8 cellular contexts compared by ENCODE assay signal in the genomic region with DNA sequence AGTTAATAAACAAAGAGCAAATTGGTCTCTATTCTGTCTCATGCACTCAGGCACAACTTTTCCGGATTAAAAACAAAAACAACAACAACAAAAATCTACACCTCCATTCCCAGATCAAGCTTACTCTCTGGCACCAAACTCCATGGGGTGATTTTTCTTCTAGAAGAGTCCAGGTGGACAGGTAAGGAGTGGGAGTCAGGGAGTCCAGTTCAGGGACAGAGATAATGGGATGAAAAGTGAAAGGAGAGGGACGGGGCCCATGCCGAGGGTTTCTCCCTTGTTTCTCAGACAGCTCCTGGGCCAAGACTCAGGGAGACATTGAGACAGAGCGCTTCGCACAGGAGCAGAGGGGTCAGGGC. TPM values are rescaled to one million over a fixed set of nuclear protein-coding genes. Genes with fewer than 3 reads are reported as not detected.
DNase-seq lines count a peak whose midpoint lies in the region; ATAC-seq and TF ChIP-seq lines count a peak whose summit lies in the region.

No MANE protein-coding gene starts in this region.

- H3K27ac Mint-ChIP-seq in activated naive CD4-positive, alpha-beta T cell treated with anti-CD3 and anti-CD28 coated beads, Interleukin-2, amount 10 ng/mL, durations not matched to agents 7 days and 5 days = peak overlapping the region; percentile 98

- peak overlapping the region; percentile 93 for H3K27ac ChIP-seq in mammary epithelial cell (ENCODE audit: insufficient read depth, low read depth, low read length)
- no peak overlapping the region for H3K27ac ChIP-seq in mesodermal cell (ENCODE audit: low read depth, low read length, severe bottlenecking)
- H3K27ac ChIP-seq in aorta (ENCODE audit: low read depth in 1 of 2, low read length in 2 of 2) = peak overlapping the region; percentile 69 to 71

- peak overlapping the region; percentile 75 for H3K4me2 ChIP-seq in mammary epithelial cell (ENCODE audit: insufficient read depth, low read depth, low read length)

- in situ Hi-C loops in mammary epithelial cell (cut with MboI; ENCODE audit: low sequenced_read_pairs in 2 of 2) = no loop called here

- no peak for TF ChIP-seq CTCF in mammary epithelial cell (conservative IDR thresholded peaks at IDR 0.05 in 1 of 2, IDR thresholded peaks at IDR 0.05 in 1 of 2; ENCODE audit: extremely low read depth in 1 of 2, insufficient read depth in 1 of 2, low read depth in 1 of 2, low read length in 2 of 2)

- no peaks in the 10 kb centered on the region for H4K20me1 ChIP-seq in mammary epithelial cell (ENCODE audit: insufficient read depth, low read length)

- peaks cover 12% of the 10 kb centered on the region for H3K27me3 Mint-ChIP-seq in activated naive CD4-positive, alpha-beta T cell treated with anti-CD3 and anti-CD28 coated beads, Interleukin-2, amount 10 ng/mL, durations not matched to agents 7 days and 5 days

- H2AFZ ChIP-seq in mammary epithelial cell (ENCODE audit: low read depth, low read length) = peak overlapping the region; percentile 89

- peaks cover 15% of the 10 kb centered on the region for H3K79me2 ChIP-seq in mammary epithelial cell (ENCODE audit: insufficient read depth, low read length)

- H3K4me3 ChIP-seq in mammary epithelial cell (replicated peaks in 1 of 3; ENCODE audit: insufficient read depth in 1 of 3, low read depth in 2 of 3, low read length in 3 of 3) (peak overlapping the region; percentile 40 to 65 (median 49)), mesodermal cell (ENCODE audit: extremely low read depth, insufficient read depth, low read length, poor library complexity, severe bottlenecking) (peak overlapping the region; percentile 49), aorta (ENCODE audit: low read length in 2 of 2) (peak overlapping the region; percentile 45 to 91)

- TSS peak; percentile 76 for BruUV-seq in mammary epithelial cell (replicated peaks; lab: Mats Ljungman, UMichigan)

- peak overlapping the region; percentile 79 for H3K9ac ChIP-seq in mammary epithelial cell (ENCODE audit: insufficient read depth, low read length)

- CTCF ChIA-PET in activated naive CD4-positive, alpha-beta T cell treated with anti-CD3 and anti-CD28 coated beads, Interleukin-2, amount 10 ng/mL, durations not matched to agents 7 days and 5 days (lab: Charles Lee) = interaction anchor here (0.6 to 1.6 kb wide), 4 partner anchors 14 to 35 kb away, joined by 3 to 9 read pairs (median 3); no protein-coding TSS in a partner anchor
- CTCF ChIA-PET in mammary epithelial cell (lab: Charles Lee; ENCODE audit: low non-redundant PET) = no interaction called here

- WGBS in mammary epithelial cell (ENCODE audit: low coverage, missing lambda C conversion rate) = 0% methylated on average over 3 of the region's 5 CpGs
- 7 to 45% methylated on average over 2 of the region's 5 CpGs for WGBS in mesodermal cell (ENCODE audit: insufficient coverage in 2 of 2), 2 experiments
- 0% methylated on average over 5 of the region's 5 CpGs for WGBS in aorta, 2 donors

- H3K4me1 Mint-ChIP-seq in activated naive CD4-positive, alpha-beta T cell treated with anti-CD3 and anti-CD28 coated beads, Interleukin-2, amount 10 ng/mL, durations not matched to agents 7 days and 5 days = peaks cover 51% of the 10 kb centered on the region

- H3K9me3 ChIP-seq in mammary epithelial cell (replicated peaks; ENCODE audit: insufficient read depth, low read length) (no peaks in the 10 kb centered on the region), mesodermal cell (ENCODE audit: control insufficient read depth, low read length) (no peaks in the 10 kb centered on the region), aorta (ENCODE audit: control insufficient read depth, low read length) (no peaks in the 10 kb centered on the region)

- H3K36me3 Mint-ChIP-seq in activated naive CD4-positive, alpha-beta T cell treated with anti-CD3 and anti-CD28 coated beads, Interleukin-2, amount 10 ng/mL, durations not matched to agents 7 days and 5 days = peaks cover 45% of the 10 kb centered on the region

- no peak for DNase-seq in activated naive CD4-positive, alpha-beta T cell treated with anti-CD3 and anti-CD28 coated beads, Interleukin-2, amount 10 ng/mL, durations not matched to agents 7 days and 5 days
- no peak for DNase-seq in activated naive CD4-positive, alpha-beta T cell treated with Interleukin-2 at 50 U/mL for 16 hours
- DNase-seq in mammary epithelial cell (no peak), aorta (no peak), retina (no peak), NCI-H2081 (lab: John Stamatoyannopoulos, UW) (no peak)
- no peak for DNase-seq in stimulated activated CD4-positive, alpha-beta T cell treated with anti-CD3 and anti-CD28 coated beads, Interleukin-2, amount 100 ng/mL, for 24 hours

- dilution Hi-C loops in mammary epithelial cell (cut with HindIII; ENCODE audit: low sequenced_read_pairs) = no loop called here

- H3K36me3 ChIP-seq in mammary epithelial cell (ENCODE audit: insufficient read depth, low read length) (peaks cover 4% of the 10 kb centered on the region), mesodermal cell (ENCODE audit: control insufficient read depth, insufficient read depth, low read length) (no peaks in the 10 kb centered on the region), aorta (ENCODE audit: control insufficient read depth in 1 of 2, insufficient read depth in 2 of 2, low read length in 1 of 2) (no peaks in the 10 kb centered on the region)

- intact Hi-C loops in mammary epithelial cell (cut with micrococcal nuclease) (loop anchor here (1.0 to 5.0 kb wide), 4 partner anchors 34 to 151 kb away; no protein-coding TSS in a partner anchor), aorta (cut with DNase I) (loop anchor here (5.0 kb wide), 2 partner anchors 35 to 55 kb away; no protein-coding TSS in a partner anchor)

- no peaks in the 10 kb centered on the region for H3K9me3 Mint-ChIP-seq in activated naive CD4-positive, alpha-beta T cell treated with anti-CD3 and anti-CD28 coated beads, Interleukin-2, amount 10 ng/mL, durations not matched to agents 7 days and 5 days

- ATAC-seq in aorta (ENCODE audit: low FRiP score) = peak; percentile 59

- H3K4me3 Mint-ChIP-seq in activated naive CD4-positive, alpha-beta T cell treated with anti-CD3 and anti-CD28 coated beads, Interleukin-2, amount 10 ng/mL, durations not matched to agents 7 days and 5 days = peak overlapping the region; percentile 88

- H3K4me1 ChIP-seq in mammary epithelial cell (ENCODE audit: insufficient read depth, low read length) (peaks cover 8% of the 10 kb centered on the region), mesodermal cell (ENCODE audit: control insufficient read depth, insufficient read depth, low read length, poor library complexity, severe bottlenecking) (no peaks in the 10 kb centered on the region), aorta (ENCODE audit: control insufficient read depth in 1 of 2, insufficient read depth in 2 of 2, low read length in 2 of 2) (no peaks in the 10 kb centered on the region)

- no peaks in the 10 kb centered on the region for H3K27me3 ChIP-seq in mammary epithelial cell (ENCODE audit: insufficient read depth, low read length)
- H3K27me3 ChIP-seq in aorta (ENCODE audit: control insufficient read depth in 1 of 2, insufficient read depth in 2 of 2, low read length in 1 of 2) = no peaks in the 10 kb centered on the region

RNA-seq across cellular contexts. Expression of a gene that starts 0.4 kb away (rescaled TPM):
- total RNA-seq in mammary epithelial cell (100 to 1,000 TPM; 217 to 345 TPM), aorta (100 to 1,000 TPM; 468 to 599 TPM)
- polyA plus RNA-seq in mammary epithelial cell (291 TPM), aorta (100 to 1,000 TPM; 216 to 526 TPM)
- 188 TPM for polyA minus RNA-seq in mammary epithelial cell
- 119 TPM for polyA plus RNA-seq in mesodermal cell (2013, experiment 1 of 2)
- 95.9 TPM for polyA plus RNA-seq in mesodermal cell (2013, experiment 2 of 2)
